ENCODE assay signal across 8 cellular contexts in genomic region chr1:84632975-84633427, GRCh38. TPM values are rescaled to one million over a fixed set of nuclear protein-coding genes. Genes with fewer than 3 reads are reported as not detected.
DNase-seq lines count a peak whose midpoint lies in the region; ATAC-seq and TF ChIP-seq lines count a peak whose summit lies in the region.

No MANE protein-coding gene starts in this region.

- H3K9me3 ChIP-seq in HEK293 (ENCODE audit: control insufficient read depth, insufficient read depth, low read depth, low read length), result no peaks in the 10 kb centered on the region

- H3K27ac ChIP-seq in HEK293 (ENCODE audit: extremely low read depth, low read depth, low read length), result no peak overlapping the region

- CTCF ChIA-PET in HEK293 (lab: Yijun Ruan, JAX), result interaction anchor here (0.7 to 1.4 kb wide), 3 partner anchors 13 to 508 kb away, joined by 3 to 5 read pairs (median 4); no protein-coding TSS in a partner anchor

- DNase-seq in AG09309 (ENCODE audit: low read depth), result peak; percentile 31
- DNase-seq in T1000 (lab: John Stamatoyannopoulos, UW), result peak; percentile 11
- peak; percentile 88 for DNase-seq in islet precursor cell
- DNase-seq in T-helper 9 cell, result no peak
- DNase-seq in germinal center (ENCODE audit: low spot score), result no peak
- DNase-seq in ureter (ENCODE audit: low spot score), result no peak

- POLR2A ChIA-PET in HEK293 (lab: Yijun Ruan, JAX), result interaction anchor here (0.6 kb wide), 1 partner anchor 580 kb away, joined by 4 read pairs; no protein-coding TSS in a partner anchor

- ATAC-seq in GM19455 (IDR thresholded peaks at IDR 0.05; ENCODE audit: unreplicated experiment), result no peak

- H3K36me3 ChIP-seq in HEK293 (ENCODE audit: control insufficient read depth in 2 of 2, insufficient read depth in 1 of 2, low read length in 2 of 2), result no peaks in the 10 kb centered on the region

- peaks cover 2% of the 10 kb centered on the region; the same call in 1 of the 2 replicates for H3K4me1 ChIP-seq in HEK293 (ENCODE audit: control insufficient read depth, insufficient read depth, low read length)

- H3K4me3 ChIP-seq in AG09309 (ENCODE audit: control insufficient read depth, low read depth, low read length) (no peak overlapping the region), HEK293 (ENCODE audit: low read depth, low read length) (no peak overlapping the region)

- no peak for TF ChIP-seq CTCF in AG09309 (IDR thresholded peaks at IDR 0.05; ENCODE audit: control insufficient read depth, insufficient read depth, low read depth, low read length, missing control alignments)
- no peak for TF ChIP-seq CTCF in HEK293 (tag by site-specific recombination; IDR thresholded peaks at IDR 0.05)

TF ChIP-seq in HEK293, 187 proteins besides CTCF, POLR2A, EP300 and RAD21 (continues in another document):
- TF ChIP-seq ATF2 (tag by site-specific recombination; IDR thresholded peaks at IDR 0.05; ENCODE audit: low read depth), result 0 out of 2 replicates have a peak, but pooled peaks have one; percentile 10
- peak; percentile 80 for TF ChIP-seq BCL6B (tag by site-specific recombination; IDR thresholded peaks at IDR 0.05)
- TF ChIP-seq ZBTB7A (tag by site-specific recombination; IDR thresholded peaks at IDR 0.05; ENCODE audit: low read depth), result no peak
- peak; percentile 44; the same call in 1 of the 2 replicates for TF ChIP-seq PATZ1 (tag by site-specific recombination; IDR thresholded peaks at IDR 0.05)
- TF ChIP-seq ZNF654 (tag by site-specific recombination; IDR thresholded peaks at IDR 0.05; ENCODE audit: low read depth), result no peak
- 0 out of 2 replicates have a peak, but pooled peaks have one; percentile 20 for TF ChIP-seq ZNF366 (tag by site-specific recombination; conservative IDR thresholded peaks at IDR 0.05)
- peak; percentile 34; the same call in 1 of the 2 replicates for TF ChIP-seq ZBTB17 (tag by site-specific recombination; IDR thresholded peaks at IDR 0.05)
- no peak for TF ChIP-seq ZNF777 (tag by site-specific recombination; IDR thresholded peaks at IDR 0.05; ENCODE audit: borderline replicate concordance)
- TF ChIP-seq ZNF335 (tag by site-specific recombination; conservative IDR thresholded peaks at IDR 0.05), result 0 out of 2 replicates have a peak, but pooled peaks have one; percentile 14
- TF ChIP-seq ZNF398 (tag by site-specific recombination; IDR thresholded peaks at IDR 0.05), result no peak
- no peak for TF ChIP-seq OSR2 (tag by site-specific recombination; IDR thresholded peaks at IDR 0.05)
- TF ChIP-seq ZNF266 (tag by site-specific recombination; IDR thresholded peaks at IDR 0.05; ENCODE audit: low read depth), result no peak
- peak; percentile 93 for TF ChIP-seq ZNF660 (tag by site-specific recombination; IDR thresholded peaks at IDR 0.05)
- TF ChIP-seq, protein P1, sequence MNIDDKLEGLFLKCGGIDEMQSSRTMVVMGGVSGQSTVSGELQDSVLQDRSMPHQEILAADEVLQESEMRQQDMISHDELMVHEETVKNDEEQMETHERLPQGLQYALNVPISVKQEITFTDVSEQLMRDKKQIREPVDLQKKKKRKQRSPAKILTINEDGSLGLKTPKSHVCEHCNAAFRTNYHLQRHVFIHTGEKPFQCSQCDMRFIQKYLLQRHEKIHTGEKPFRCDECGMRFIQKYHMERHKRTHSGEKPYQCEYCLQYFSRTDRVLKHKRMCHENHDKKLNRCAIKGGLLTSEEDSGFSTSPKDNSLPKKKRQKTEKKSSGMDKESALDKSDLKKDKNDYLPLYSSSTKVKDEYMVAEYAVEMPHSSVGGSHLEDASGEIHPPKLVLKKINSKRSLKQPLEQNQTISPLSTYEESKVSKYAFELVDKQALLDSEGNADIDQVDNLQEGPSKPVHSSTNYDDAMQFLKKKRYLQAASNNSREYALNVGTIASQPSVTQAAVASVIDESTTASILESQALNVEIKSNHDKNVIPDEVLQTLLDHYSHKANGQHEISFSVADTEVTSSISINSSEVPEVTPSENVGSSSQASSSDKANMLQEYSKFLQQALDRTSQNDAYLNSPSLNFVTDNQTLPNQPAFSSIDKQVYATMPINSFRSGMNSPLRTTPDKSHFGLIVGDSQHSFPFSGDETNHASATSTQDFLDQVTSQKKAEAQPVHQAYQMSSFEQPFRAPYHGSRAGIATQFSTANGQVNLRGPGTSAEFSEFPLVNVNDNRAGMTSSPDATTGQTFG (tag by site-specific recombination; IDR thresholded peaks at IDR 0.05; ENCODE audit: borderline replicate concordance), result no peak
- TF ChIP-seq YY1 (tag by site-specific recombination; IDR thresholded peaks at IDR 0.05), result no peak
- no peak for TF ChIP-seq PRDM1 (tag by site-specific recombination; IDR thresholded peaks at IDR 0.05)
- peak; percentile 37; the same call in 1 of the 2 replicates for TF ChIP-seq WT1 (tag by site-specific recombination; IDR thresholded peaks at IDR 0.05)
- no peak for TF ChIP-seq HOXC10 (CRISPR knock-in tag; IDR thresholded peaks at IDR 0.05)
- TF ChIP-seq ZBTB48 (tag by site-specific recombination; IDR thresholded peaks at IDR 0.05), result peak; percentile 64; the same call in 1 of the 2 replicates
- no peak for TF ChIP-seq ZBTB21 (tag by site-specific recombination; IDR thresholded peaks at IDR 0.05)
- peak; percentile 41; the same call in 1 of the 2 replicates for TF ChIP-seq ZNF600 (tag by site-specific recombination; IDR thresholded peaks at IDR 0.05)
- TF ChIP-seq ZNF514 (tag by site-specific recombination; IDR thresholded peaks at IDR 0.05), result no peak

RNA-seq across cellular contexts. Expression of gene SSX2IP, which starts 57.3 kb away (rescaled TPM):
- total RNA-seq in ureter, result 21.2 TPM

RNA-seq across cellular contexts. Expression of gene CTBS, which starts 58.8 kb away (rescaled TPM):
- total RNA-seq in ureter, result 16.5 TPM

Comparison
In these comparisons a context has a peak if more than half of its experiments do, and no peak if none do; other contexts are left out.
1. DNase-seq: peak in AG09309 (single experiment), T1000 (single experiment) and islet precursor cell (single experiment); none in T-helper 9 cell (single experiment), germinal center (single experiment) and ureter (single experiment).